8 cellular contexts compared by ENCODE assay signal in genomic region chr16:709651-710499, GRCh38. TPM values are rescaled to one million over a fixed set of nuclear protein-coding genes. Genes with fewer than 3 reads are reported as not detected.
DNase-seq lines count a peak whose midpoint lies in the region; ATAC-seq and TF ChIP-seq lines count a peak whose summit lies in the region.

No MANE protein-coding gene starts in this region.

- ATAC-seq in body of pancreas (no peak), HG02852 (IDR thresholded peaks at IDR 0.05; ENCODE audit: unreplicated experiment) (no peak), HG03565 (IDR thresholded peaks at IDR 0.05; ENCODE audit: unreplicated experiment) (no peak)

- intact Hi-C loops in body of pancreas (cut with DNase I): loop anchor here (5.0 to 10.0 kb wide), 2 partner anchors 342 to 465 kb away; no protein-coding TSS in a partner anchor
- intact Hi-C loops in lower leg skin (cut with DNase I; ENCODE audit: low total_unique reads): loop anchor here (5.0 to 10.0 kb wide), 2 partner anchors 72 to 385 kb away; partner anchors contain the start of gene C1QTNF8

- TF ChIP-seq CTCF in body of pancreas (IDR thresholded peaks at IDR 0.05) (no peak), neural crest cell (conservative IDR thresholded peaks at IDR 0.05) (no peak), lower leg skin (IDR thresholded peaks at IDR 0.05) (no peak)

- peaks cover 14% of the 10 kb centered on the region for H3K4me1 ChIP-seq in body of pancreas

- H3K4me1 Mint-ChIP-seq in neural crest cell: peaks cover 17% of the 10 kb centered on the region

- TF ChIP-seq POLR2A in body of pancreas (IDR thresholded peaks at IDR 0.05): no peak
- no peak for TF ChIP-seq POLR2A in lower leg skin (IDR thresholded peaks at IDR 0.05)

- peaks cover 44% of the 10 kb centered on the region for H3K27me3 Mint-ChIP-seq in neural crest cell (ENCODE audit: low read depth)

- peak overlapping the region; percentile 84 for H3K4me3 Mint-ChIP-seq in neural crest cell

- 18 to 19% methylated on average over 14 to 29 of the region's 29 CpGs for WGBS in body of pancreas, 2 donors
- 19 to 25% methylated on average over 28 of the region's 29 CpGs for WGBS in lower leg skin, 2 donors

- in situ Hi-C loops in G401 (cut with HindIII; ENCODE audit: low sequenced_read_pairs): loop anchor here (10.0 to 25.0 kb wide), 2 partner anchors 152 to 265 kb away; partner anchors contain the start of gene LMF1

- no peaks in the 10 kb centered on the region for H3K36me3 ChIP-seq in body of pancreas (replicated peaks in 1 of 2; ENCODE audit: insufficient read depth in 1 of 2, low read depth in 2 of 2)

- H3K27ac Mint-ChIP-seq in neural crest cell (ENCODE audit: unreplicated experiment): peak overlapping the region; percentile 90

- no peaks in the 10 kb centered on the region for H3K9me3 ChIP-seq in body of pancreas

- H3K36me3 Mint-ChIP-seq in neural crest cell (ENCODE audit: low read depth): no peaks in the 10 kb centered on the region

- peaks cover 0 to 34% of the 10 kb centered on the region in 2 donors for H3K27me3 ChIP-seq in body of pancreas

- H3K27ac ChIP-seq in body of pancreas: no peak overlapping the region

- DNase-seq in G401 (ENCODE audit: low spot score) (peak; percentile 98), NCI-H1930 (lab: John Stamatoyannopoulos, UW) (peak; percentile 93 to 96), body of pancreas (peak in 3 of 4 donors; percentile 56 to 68 (median 57)), neural crest cell (ENCODE audit: low read depth, low spot score) (peak; percentile 88), lower leg skin (ENCODE audit: low spot score in 2 of 2) (no peak)
- DNase-seq in activated naive CD4-positive, alpha-beta T cell treated with Interleukin-2 at 50 U/mL for 16 hours: no peak

- no peaks in the 10 kb centered on the region for H3K9me3 Mint-ChIP-seq in neural crest cell

- no peak overlapping the region for H3K4me3 ChIP-seq in body of pancreas
- H3K4me3 ChIP-seq in lower leg skin (ENCODE audit: low read depth, poor library complexity, severe bottlenecking): no peak overlapping the region

RNA-seq across cellular contexts. Expression of gene FBXL16, which starts 4.3 kb away (rescaled TPM):
- 14.6 and 19.4 TPM in 2 replicates for total RNA-seq in G401 (2014; rRNA removed; shearing (Covaris generic))
- total RNA-seq in body of pancreas (1 to 10 TPM; 1.0 to 2.3 TPM), neural crest cell (2.5 and 3.0 TPM in 2 replicates), lower leg skin (10 to 100 TPM; 18.3 to 33.6 (median 25.2) TPM)

RNA-seq across cellular contexts. Expression of gene METRN, which starts 5.0 kb away (rescaled TPM):
- total RNA-seq in G401 (2014; rRNA removed; shearing (Covaris generic)): 428 and 493 TPM in 2 replicates
- 10 to 100 TPM; 36.6 to 71.9 TPM for total RNA-seq in body of pancreas
- total RNA-seq in neural crest cell: 210 and 224 TPM in 2 replicates
- total RNA-seq in lower leg skin: 10 to 100 TPM; 24.2 to 48.4 (median 36.0) TPM

RNA-seq across cellular contexts. Expression of gene ANTKMT, which starts 11.1 kb away (rescaled TPM):
- 45.5 and 47.6 TPM in 2 replicates for total RNA-seq in G401 (2014; rRNA removed; shearing (Covaris generic))
- total RNA-seq in body of pancreas: 100 to 1,000 TPM in 1 of 2 donors, 10 to 100 TPM in 1; 71.6 to 189 TPM
- total RNA-seq in neural crest cell: 51.1 and 52.7 TPM in 2 replicates
- 10 to 100 TPM; 24.9 to 42.4 (median 32.1) TPM for total RNA-seq in lower leg skin

RNA-seq across cellular contexts. Expression of gene CCDC78, which starts 16.4 kb away (rescaled TPM):
- 20.0 and 26.4 TPM in 2 replicates for total RNA-seq in G401 (2014; rRNA removed; shearing (Covaris generic))
- total RNA-seq in body of pancreas (not detected), neural crest cell (7.0 and 7.2 TPM in 2 replicates), lower leg skin (under 1 TPM in 2 of 4 donors, not detected in 2; 0.52 to 0.55 TPM)

RNA-seq across cellular contexts. Expression of gene HAGHL, which starts 17.0 kb away (rescaled TPM):
- 42.3 and 43.1 TPM in 2 replicates for total RNA-seq in G401 (2014; rRNA removed; shearing (Covaris generic))
- total RNA-seq in body of pancreas: 1 to 10 TPM in 1 of 2 donors, not detected in 1; 2.6 TPM
- total RNA-seq in neural crest cell: 15.0 and 15.4 TPM in 2 replicates
- total RNA-seq in lower leg skin: 1 to 10 TPM; 4.5 to 6.3 (median 6.0) TPM

Comparison
In these comparisons a context has a peak if more than half of its experiments do, and no peak if none do; other contexts are left out.
1. DNase-seq: peak in G401 (single experiment), NCI-H1930 (2 of 2), body of pancreas (3 of 4) and neural crest cell (single experiment); none in activated naive CD4-positive, alpha-beta T cell treated with Interleukin-2 at 50 U/mL for 16 hours (single experiment) and lower leg skin (0 of 2).